17 cellular contexts compared by ENCODE assay signal in genomic region chr15:62603757-62604156, GRCh38.
A peak's percentile ranks its signal among the peaks of the same experiment; 100 is the strongest.
DNase-seq lines count a peak whose midpoint lies in the region; ATAC-seq, FAIRE-seq and TF ChIP-seq lines count a peak whose summit lies in the region.
"Had no signal": no experiment of that assay in that cellular context is flagged by ENCODE, and none has a peak within 500 bp of the region (broad histone marks: within the 10 kb centered on the region; RNA-seq: fewer than 3 reads in every experiment).

No MANE protein-coding gene starts in this region.

- H3K27me3 Mint-ChIP-seq in CD8-positive, alpha-beta T cell (ENCODE audit: low read depth) = peaks cover 8% of the 10 kb centered on the region

- no peak overlapping the region for H3K27ac Mint-ChIP-seq in CD8-positive, alpha-beta T cell
- H3K27ac Mint-ChIP-seq: activated CD4-positive, alpha-beta T cell treated with anti-CD3 and anti-CD28 coated beads, Interleukin-2, amount 10 ng/mL, durations not matched to agents 24 days and 14 days; activated T-helper 1 cell treated with anti-CD3 and anti-CD28 coated beads, Interleukin-12 subunit alpha, Interleukin-12 subunit beta, Interleukin-2, Interleukin-4 antibody, amounts not matched to agents 30 ng/mL and 10 ng/mL and 1 ng/mL, durations not matched to agents 14 hours and 24 hours and 36 hours; GM23338 had no signal

- H3K4me3 Mint-ChIP-seq in CD8-positive, alpha-beta T cell = no peak overlapping the region
- H3K4me3 Mint-ChIP-seq: activated CD4-positive, alpha-beta T cell treated with anti-CD3 and anti-CD28 coated beads, Interleukin-2, amount 10 ng/mL, durations not matched to agents 24 days and 14 days; activated T-helper 1 cell treated with anti-CD3 and anti-CD28 coated beads, Interleukin-12 subunit alpha, Interleukin-12 subunit beta, Interleukin-2, Interleukin-4 antibody, amounts not matched to agents 30 ng/mL and 10 ng/mL and 1 ng/mL, durations not matched to agents 14 hours and 24 hours and 36 hours; GM23338 had no signal

- no peaks in the 10 kb centered on the region for H3K9me3 Mint-ChIP-seq in CD8-positive, alpha-beta T cell
- H3K9me3 Mint-ChIP-seq: activated CD4-positive, alpha-beta T cell treated with anti-CD3 and anti-CD28 coated beads, Interleukin-2, amount 10 ng/mL, durations not matched to agents 24 days and 14 days; activated T-helper 1 cell treated with anti-CD3 and anti-CD28 coated beads, Interleukin-12 subunit alpha, Interleukin-12 subunit beta, Interleukin-2, Interleukin-4 antibody, amounts not matched to agents 30 ng/mL and 10 ng/mL and 1 ng/mL, durations not matched to agents 14 hours and 24 hours and 36 hours; GM23338 had no signal

- peak; percentile 23 for FAIRE-seq in endometrium (lab: Jason Lieb, UNC)
- FAIRE-seq: pancreas had no signal

- H3K4me3 ChIP-seq in LNCaP clone FGC (ENCODE audit: low read depth, low read length) = no peak overlapping the region
- no peak overlapping the region for H3K4me3 ChIP-seq in liver (ENCODE audit: low read depth in 1 of 3, low read length in 3 of 3)
- no peak overlapping the region for H3K4me3 ChIP-seq in CD8-positive, alpha-beta T cell (ENCODE audit: low read depth, low read length)
- H3K4me3 ChIP-seq: GM23338, pancreas had no signal

- no peaks in the 10 kb centered on the region for H3K36me3 ChIP-seq in liver (ENCODE audit: control insufficient read depth in 4 of 4, insufficient read depth in 3 of 4, low read depth in 1 of 4, low read length in 3 of 4)
- no peaks in the 10 kb centered on the region for H3K36me3 ChIP-seq in CD8-positive, alpha-beta T cell (ENCODE audit: insufficient read depth, low read length)
- H3K36me3 ChIP-seq: pancreas had no signal

- WGBS in liver = 30% methylated on average over 1 of the region's 1 CpG

- no peak overlapping the region for H3K9ac ChIP-seq in liver (ENCODE audit: low read depth in 1 of 2, low read length in 2 of 2)

- peaks cover 1 to 12% (median 10%) of the 10 kb centered on the region in 4 donors for H3K4me1 ChIP-seq in liver (ENCODE audit: control insufficient read depth in 4 of 4, insufficient read depth in 4 of 4, low read length in 3 of 4)
- H3K4me1 ChIP-seq in CD8-positive, alpha-beta T cell (ENCODE audit: insufficient read depth, low read length) = no peaks in the 10 kb centered on the region
- H3K4me1 ChIP-seq: pancreas had no signal

- TF ChIP-seq RAD21 in liver (IDR thresholded peaks at IDR 0.05) = peak; percentile 43 to 50

- no peak overlapping the region for H3K27ac ChIP-seq in liver (ENCODE audit: low read depth in 1 of 2, low read length in 2 of 2)
- H3K27ac ChIP-seq in CD8-positive, alpha-beta T cell (ENCODE audit: low read depth, low read length) = no peak overlapping the region
- H3K27ac ChIP-seq: pancreas had no signal

- CTCF ChIA-PET in CD8-positive, alpha-beta T cell (lab: Charles Lee) = no interaction called here

- intact Hi-C loops in CD8-positive, alpha-beta T cell (cut with DNase I, micrococcal nuclease) = no loop called here

- no peak for ATAC-seq in GM18861 (IDR thresholded peaks at IDR 0.05; ENCODE audit: unreplicated experiment)
- no peak for ATAC-seq in CD8-positive, alpha-beta T cell
- ATAC-seq: GM23338 had no signal

- TF ChIP-seq CTCF in LNCaP clone FGC (IDR thresholded peaks at IDR 0.05; ENCODE audit: control insufficient read depth, extremely low read depth, insufficient read depth) (no peak), liver (IDR thresholded peaks at IDR 0.05; ENCODE audit: low read depth, low read length, missing input control) (no peak)
- no peak for TF ChIP-seq CTCF in CD8-positive, alpha-beta T cell (IDR thresholded peaks at IDR 0.05)

- H3K27me3 ChIP-seq in liver (ENCODE audit: control insufficient read depth in 4 of 4, insufficient read depth in 4 of 4, low read length in 3 of 4) = peaks cover 0 to 2% (median 0%) of the 10 kb centered on the region in 4 donors
- no peaks in the 10 kb centered on the region for H3K27me3 ChIP-seq in CD8-positive, alpha-beta T cell (ENCODE audit: insufficient read depth, low read length)
- H3K27me3 ChIP-seq: pancreas had no signal

- H3K4me1 Mint-ChIP-seq in CD8-positive, alpha-beta T cell (ENCODE audit: low read depth) = no peaks in the 10 kb centered on the region
- H3K4me1 Mint-ChIP-seq: activated CD4-positive, alpha-beta T cell treated with anti-CD3 and anti-CD28 coated beads, Interleukin-2, amount 10 ng/mL, durations not matched to agents 24 days and 14 days had no signal

- no peaks in the 10 kb centered on the region for H3K36me3 Mint-ChIP-seq in CD8-positive, alpha-beta T cell

- POLR2A ChIA-PET in CD8-positive, alpha-beta T cell (lab: Charles Lee) = no interaction called here

- no peaks in the 10 kb centered on the region for H3K9me3 ChIP-seq in liver (ENCODE audit: control insufficient read depth in 4 of 4, low read length in 3 of 4)
- H3K9me3 ChIP-seq in CD8-positive, alpha-beta T cell (ENCODE audit: low read length) = no peaks in the 10 kb centered on the region
- H3K9me3 ChIP-seq: pancreas had no signal

- DNase-seq in AG08395 (ENCODE audit: low spot score) (peak; percentile 72), LNCaP clone FGC (ENCODE audit: low read depth) (peak; percentile 27), OCI-M1 (lab: John Stamatoyannopoulos, UW) (no peak)
- no peak for DNase-seq in activated CD4-positive, alpha-beta T cell treated with anti-CD3 and anti-CD28 coated beads, Interleukin-2, amount 50 U/mL, for 4 hours
- DNase-seq in CD8-positive, alpha-beta T cell = no peak
- DNase-seq: activated CD4-positive, alpha-beta T cell treated with anti-CD3 and anti-CD28 coated beads, Interleukin-2, amount 10 ng/mL, durations not matched to agents 24 days and 14 days; AML-193; DMS79 treated with DMSO at 0.1 percent for 48 hours; NCI-H2227 treated with DMSO at 0.1 percent for 48 hours; pancreas; stimulated activated CD4-positive, alpha-beta T cell treated with anti-CD3 and anti-CD28 coated beads, Interleukin-1b, Interleukin-23, amount 100 ng/mL, for 48 hours; T-helper 2 cell had no signal

TF ChIP-seq in liver, 16 proteins besides CTCF, POLR2A, EP300 and RAD21:
- TF ChIP-seq FOXA1 (IDR thresholded peaks at IDR 0.05) (peak; percentile 19), YY1 (IDR thresholded peaks at IDR 0.05) (no peak), MAX (IDR thresholded peaks at IDR 0.05) (peak; percentile 64), EGR1 (IDR thresholded peaks at IDR 0.05; ENCODE audit: low read depth in 2 of 2) (no peak), JUND (IDR thresholded peaks at IDR 0.05) (peak; percentile 54), GABPA (IDR thresholded peaks at IDR 0.05 in 1 of 2, conservative IDR thresholded peaks at IDR 0.05 in 1 of 2) (no peak), HNF4G (IDR thresholded peaks at IDR 0.05) (peak; percentile 34), HNF4A (conservative IDR thresholded peaks at IDR 0.05) (peak; percentile 76 to 83), RXRA (IDR thresholded peaks at IDR 0.05) (peak; percentile 83 to 89), FOXA2 (IDR thresholded peaks at IDR 0.05) (peak; percentile 14), NR2F2 (IDR thresholded peaks at IDR 0.05) (peak; percentile 55), SP1 (IDR thresholded peaks at IDR 0.05) (peak; percentile 71), REST (IDR thresholded peaks at IDR 0.05) (peak; percentile 19)

Comparison
In these comparisons a context has a peak if more than half of its experiments do, and no peak if none do; other contexts are left out.
1. DNase-seq: peak in AG08395 (single experiment) and LNCaP clone FGC (single experiment); none in activated CD4-positive, alpha-beta T cell treated with anti-CD3 and anti-CD28 coated beads, Interleukin-2, amount 50 U/mL, for 4 hours (0 of 2), CD8-positive, alpha-beta T cell (0 of 7) and OCI-M1 (single experiment).